27 cellular contexts compared by ENCODE assay signal in genomic region chr17:63124958-63125357, GRCh38.
"Had no signal": no experiment of that assay in that cellular context is flagged by ENCODE, and none has a peak within 500 bp of the region (broad histone marks: within the 10 kb centered on the region; RNA-seq: fewer than 3 reads in every experiment).

No MANE protein-coding gene starts in this region.

- H3K9ac ChIP-seq: neural progenitor cell had no signal

- ATAC-seq: esophagus mucosa; foreskin keratinocyte; gastroesophageal sphincter; heart left ventricle; left cardiac atrium; left lung; mucosa of descending colon; stimulated activated memory B cell treated with anti-CD40 and anti-IgM and Interleukin-4, amounts not matched to agents 10 μg/mL and 1 μg/mL and 100 μg/mL, for 72 hours; stimulated activated naive CD8-positive, alpha-beta T cell treated with anti-CD3 and anti-CD28 coated beads, Interleukin-15, Interleukin-2, amounts not matched to agents 100 U/mL and 50 U/mL, for 24 hours had no signal

- H2AFZ ChIP-seq: neural progenitor cell had no signal

- H3K4me2 ChIP-seq: neural progenitor cell had no signal

- H3K27ac ChIP-seq: colonic mucosa, epithelial cell of prostate, foreskin keratinocyte, gastroesophageal sphincter, heart left ventricle, left lung, neural progenitor cell, prostate gland, right atrium auricular region, sigmoid colon, skin epidermis, spleen, thoracic aorta, tibial nerve, upper lobe of left lung, uterus had no signal

- H3K4me3 ChIP-seq: colonic mucosa, gastroesophageal sphincter, heart left ventricle, left lung, mucosa of descending colon, neural progenitor cell, prostate gland, right atrium auricular region, sigmoid colon, skin epidermis, spleen, thoracic aorta, tibial nerve, upper lobe of left lung, uterus had no signal

- H3K27me3 ChIP-seq: colonic mucosa, foreskin keratinocyte, gastroesophageal sphincter, heart left ventricle, left lung, neural progenitor cell, right atrium auricular region, sigmoid colon, spleen, tibial nerve, upper lobe of left lung, uterus had no signal

- H3K4me1 ChIP-seq: colonic mucosa, foreskin keratinocyte, left lung, neural progenitor cell, prostate gland, right atrium auricular region, sigmoid colon, tibial nerve, upper lobe of left lung, uterus had no signal

- H3K9me3 ChIP-seq: colonic mucosa, gastroesophageal sphincter, heart left ventricle, left lung, mucosa of descending colon, prostate gland, right atrium auricular region, sigmoid colon, spleen, thoracic aorta, tibial nerve, upper lobe of left lung, uterus had no signal

- FAIRE-seq: islet of Langerhans had no signal

- DNase-seq: colonic mucosa; effector CD8-positive, alpha-beta T cell; foreskin keratinocyte; heart left ventricle; hippocampal formation; left cardiac atrium; mesenchymal stem cell; mucosa of descending colon; naive B cell; sigmoid colon; spleen; stimulated activated CD4-positive, alpha-beta T cell treated with anti-CD3 and anti-CD28 coated beads, Interleukin-4, amount 100 ng/mL, for 4 hours; stimulated activated naive CD8-positive, alpha-beta T cell treated with anti-CD3 and anti-CD28 coated beads, Interleukin-15, Interleukin-2, amounts not matched to agents 100 U/mL and 50 U/mL, for 24 hours; uterus had no signal

- H3K36me3 ChIP-seq: colonic mucosa, gastroesophageal sphincter, heart left ventricle, left lung, neural progenitor cell, prostate gland, right atrium auricular region, sigmoid colon, spleen, thoracic aorta, tibial nerve, upper lobe of left lung, uterus had no signal
